15 cellular contexts compared by ENCODE assay signal in genomic region chr11:8480858-8481257, GRCh38.
DNase-seq lines count a peak whose midpoint lies in the region; ATAC-seq and TF ChIP-seq lines count a peak whose summit lies in the region.
"Had no signal": no experiment of that assay in that cellular context is flagged by ENCODE, and none has a peak within 500 bp of the region (broad histone marks: within the 10 kb centered on the region; RNA-seq: fewer than 3 reads in every experiment).

No MANE protein-coding gene starts in this region.

- no peaks in the 10 kb centered on the region for H3K9me2 ChIP-seq in GM23338 (ENCODE audit: insufficient read depth)

- no peak for TF ChIP-seq RAD21 in Ishikawa (IDR thresholded peaks at IDR 0.05; ENCODE audit: low read depth)

- no peaks in the 10 kb centered on the region for H3K9me3 ChIP-seq in neural progenitor cell (ENCODE audit: low read depth)
- H3K9me3 ChIP-seq: Caco-2 had no signal

- H3K4me1 ChIP-seq in GM23338 (ENCODE audit: insufficient read depth), result no peaks in the 10 kb centered on the region
- H3K4me1 ChIP-seq in neural progenitor cell, result peaks cover 9% of the 10 kb centered on the region
- H3K4me1 ChIP-seq: Caco-2 had no signal

- H3F3A ChIP-seq in GM23338 (replicated peaks; ENCODE audit: low read depth) (no peaks in the 10 kb centered on the region), neural progenitor cell (ENCODE audit: low read depth) (no peaks in the 10 kb centered on the region)

- H3K79me2 ChIP-seq in GM23338 (replicated peaks; ENCODE audit: insufficient read depth), result 0 out of 2 replicates have a peak, but pooled peaks cover 6% of the 10 kb centered on the region
- H3K79me2 ChIP-seq in neural progenitor cell (ENCODE audit: low read depth), result peaks cover 4% of the 10 kb centered on the region

- no peak overlapping the region for H3K4me3 ChIP-seq in GM23338
- H3K4me3 ChIP-seq in fibroblast of pulmonary artery (replicated peaks; ENCODE audit: low read depth, low read length), result no peak overlapping the region
- no peak overlapping the region for H3K4me3 ChIP-seq in neural progenitor cell

- H3K4me2 ChIP-seq in GM23338 (no peak overlapping the region), neural progenitor cell (no peak overlapping the region)

- H3K9me3 Mint-ChIP-seq in GM23338 (no peaks in the 10 kb centered on the region), neural progenitor cell (peaks cover 3% of the 10 kb centered on the region)
- H3K9me3 Mint-ChIP-seq: CD4-positive, alpha-beta T cell had no signal

- ATAC-seq in GM23338, result no peak

- no peak overlapping the region for H3K9ac ChIP-seq in neural progenitor cell

- TF ChIP-seq EP300 in Ishikawa (IDR thresholded peaks at IDR 0.05; ENCODE audit: borderline replicate concordance), result no peak

- H3K27ac ChIP-seq in GM23338 (ENCODE audit: low read depth) (no peak overlapping the region), neural progenitor cell (no peak overlapping the region)
- H3K27ac ChIP-seq: HL-60 had no signal

- H3K27ac Mint-ChIP-seq in GM23338, result no peak overlapping the region
- peak overlapping the region; percentile 64 for H3K27ac Mint-ChIP-seq in neural progenitor cell
- H3K27ac Mint-ChIP-seq: B cell; CD4-positive, alpha-beta T cell had no signal

- H3K36me3 Mint-ChIP-seq in GM23338 (ENCODE audit: low read depth) (no peaks in the 10 kb centered on the region), neural progenitor cell (peaks cover 2% of the 10 kb centered on the region)

- H3K4me1 Mint-ChIP-seq in GM23338 (peaks cover 9% of the 10 kb centered on the region), neural progenitor cell (peaks cover 7% of the 10 kb centered on the region)
- H3K4me1 Mint-ChIP-seq: B cell had no signal

- no peaks in the 10 kb centered on the region for H3K36me3 ChIP-seq in GM23338 (ENCODE audit: insufficient read depth)
- H3K36me3 ChIP-seq in neural progenitor cell, result no peaks in the 10 kb centered on the region

- H3K27me3 ChIP-seq in GM23338 (ENCODE audit: insufficient read depth) (no peaks in the 10 kb centered on the region), neural progenitor cell (no peaks in the 10 kb centered on the region)

- no peak overlapping the region for H2AFZ ChIP-seq in GM23338
- H2AFZ ChIP-seq in neural progenitor cell (replicated peaks), result no peak overlapping the region

- no peak for TF ChIP-seq CTCF in GM23338 (conservative IDR thresholded peaks at IDR 0.05; ENCODE audit: low read depth in 2 of 2)
- no peak for TF ChIP-seq CTCF in fibroblast of pulmonary artery (IDR thresholded peaks at IDR 0.05; ENCODE audit: low read length, missing control alignments)
- no peak for TF ChIP-seq CTCF in neural progenitor cell (IDR thresholded peaks at IDR 0.05)

- H3K27me3 Mint-ChIP-seq in GM23338 (ENCODE audit: insufficient read depth, low read depth, poor library complexity) (no peaks in the 10 kb centered on the region), neural progenitor cell (ENCODE audit: insufficient read depth, low read depth) (peaks cover 2% of the 10 kb centered on the region)
- H3K27me3 Mint-ChIP-seq: B cell; CD4-positive, alpha-beta T cell had no signal

- H4K20me1 ChIP-seq in GM23338 (replicated peaks; ENCODE audit: insufficient read depth) (no peaks in the 10 kb centered on the region), neural progenitor cell (ENCODE audit: low read depth) (no peaks in the 10 kb centered on the region)

- H3K4me3 Mint-ChIP-seq in GM23338, result no peak overlapping the region
- no peak overlapping the region for H3K4me3 Mint-ChIP-seq in neural progenitor cell
- H3K4me3 Mint-ChIP-seq: B cell; CD4-positive, alpha-beta T cell had no signal

- DNase-seq in GM23338 (ENCODE audit: low spot score) (no peak), fibroblast of pulmonary artery (ENCODE audit: low read depth) (peak; percentile 6), neural progenitor cell (ENCODE audit: low spot score) (no peak), NCI-H2227 (lab: John Stamatoyannopoulos, UW; ENCODE audit: unreplicated experiment) (no peak), NCI-H510A treated with DMSO at 0.1 percent for 48 hours (lab: John Stamatoyannopoulos, UW) (no peak)
- DNase-seq in stimulated activated CD4-positive, alpha-beta T cell treated with anti-CD3 and anti-CD28 coated beads, Interleukin-2, amount 100 ng/mL, for 48 hours, result no peak
- DNase-seq: C1 segment of cervical spinal cord; Caco-2; CD4-positive, alpha-beta T cell; DMS53; GF-D8; HCEC 1CT had no signal

TF ChIP-seq in GM23338, 12 proteins besides CTCF, POLR2A, EP300 and RAD21:
- TF ChIP-seq STAT1 (IDR thresholded peaks at IDR 0.05; ENCODE audit: unreplicated experiment) (no peak), ZNF114 (CRISPR knock-in tag; IDR thresholded peaks at IDR 0.05) (no peak), REST (IDR thresholded peaks at IDR 0.05; ENCODE audit: unreplicated experiment) (peak; percentile 49)

TF ChIP-seq in Ishikawa, 13 proteins besides CTCF, POLR2A, EP300 and RAD21:
- no peak for TF ChIP-seq EGR1 (IDR thresholded peaks at IDR 0.05)
- peak; percentile 62 for TF ChIP-seq REST (IDR thresholded peaks at IDR 0.05; ENCODE audit: low read depth)
